ENCODE assay signal across 21 cellular contexts in the genomic region with DNA sequence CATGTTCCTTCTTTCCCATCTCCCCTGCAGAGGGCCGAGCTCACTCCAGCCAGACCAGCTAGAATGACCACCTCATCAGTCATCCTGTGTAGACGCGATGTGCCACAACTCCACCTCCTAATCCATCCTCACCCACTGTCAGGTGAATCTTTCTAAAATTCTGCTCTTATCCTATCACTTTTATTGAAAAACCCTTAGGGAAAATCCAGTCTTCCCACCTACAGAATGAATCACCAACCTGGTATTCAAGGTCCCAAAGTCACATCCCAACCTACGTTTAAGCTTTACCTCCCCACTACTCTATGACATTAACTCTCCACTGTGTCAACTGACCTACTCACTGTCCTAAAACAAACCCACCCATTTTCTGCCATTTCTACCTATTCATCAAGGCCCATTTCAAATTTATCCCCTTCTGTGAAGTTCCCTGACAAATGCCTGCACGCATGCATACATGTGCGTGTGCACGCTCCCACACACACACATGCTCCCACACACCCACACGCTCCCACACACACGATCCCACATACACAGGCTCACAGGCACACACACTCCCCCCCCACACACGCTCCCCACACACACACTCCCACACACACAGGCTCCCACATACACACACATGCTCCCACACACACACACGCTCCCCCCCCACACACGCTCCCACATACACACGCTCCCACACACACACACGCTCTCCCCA.
"Had no signal": no experiment of that assay in that cellular context is flagged by ENCODE, and none has a peak within 500 bp of the region (broad histone marks: within the 10 kb centered on the region; RNA-seq: fewer than 3 reads in every experiment).

No MANE protein-coding gene starts in this region.

- H3K9me3 ChIP-seq: ovary, psoas muscle, sigmoid colon, thyroid gland, upper lobe of right lung, uterus had no signal

- H3K27me3 ChIP-seq: ovary, sigmoid colon, stomach, thyroid gland, upper lobe of right lung, uterus had no signal

- H3K27me3 Mint-ChIP-seq: naive thymus-derived CD8-positive, alpha-beta T cell had no signal

- H3K36me3 ChIP-seq: ovary, sigmoid colon, stomach, thyroid gland, upper lobe of right lung, uterus had no signal

- H3K4me3 ChIP-seq: ovary, psoas muscle, sigmoid colon, stomach, thyroid gland, upper lobe of right lung, uterus had no signal

- H3K9me3 Mint-ChIP-seq: naive thymus-derived CD8-positive, alpha-beta T cell; stimulated activated effector memory CD8-positive, alpha-beta T cell treated with anti-CD3 and anti-CD28 coated beads, Interleukin-12 subunit alpha, Interleukin-12 subunit beta, amount 100 ng/mL, for 72 hours had no signal

- H3K4me1 ChIP-seq: psoas muscle, sigmoid colon, thyroid gland, upper lobe of right lung, uterus had no signal

- DNase-seq: cortex of kidney; head of caudate nucleus; mesendoderm; midbrain; naive thymus-derived CD8-positive, alpha-beta T cell; nephron progenitor cell; occipital lobe; ovary; posterior cingulate gyrus; psoas muscle; right cardiac atrium; sigmoid colon; stimulated activated CD4-positive, alpha-beta T cell treated with anti-CD3 and anti-CD28 coated beads, Interleukin-2, amount 100 ng/mL, for 24 hours; stimulated activated CD4-positive, alpha-beta T cell treated with anti-CD3 and anti-CD28 coated beads, Interleukin-4, amount 100 ng/mL, for 24 hours; stimulated activated naive CD4-positive, alpha-beta T cell treated with Interleukin-2 at 50 U/mL for 16 hours; stomach; thyroid gland; upper lobe of right lung; uterus had no signal

- H3K27ac ChIP-seq: ovary, psoas muscle, sigmoid colon, stomach, thyroid gland, upper lobe of right lung, uterus had no signal

- H3K4me1 Mint-ChIP-seq: naive thymus-derived CD8-positive, alpha-beta T cell; nephron progenitor cell; stimulated activated effector memory CD8-positive, alpha-beta T cell treated with anti-CD3 and anti-CD28 coated beads, Interleukin-12 subunit alpha, Interleukin-12 subunit beta, amount 100 ng/mL, for 72 hours had no signal

- H3K27ac Mint-ChIP-seq: nephron progenitor cell; stimulated activated effector memory CD8-positive, alpha-beta T cell treated with anti-CD3 and anti-CD28 coated beads, Interleukin-12 subunit alpha, Interleukin-12 subunit beta, amount 100 ng/mL, for 72 hours had no signal

- H3K36me3 Mint-ChIP-seq: stimulated activated effector memory CD8-positive, alpha-beta T cell treated with anti-CD3 and anti-CD28 coated beads, Interleukin-12 subunit alpha, Interleukin-12 subunit beta, amount 100 ng/mL, for 72 hours had no signal

- H3K4me3 Mint-ChIP-seq: naive thymus-derived CD8-positive, alpha-beta T cell; nephron progenitor cell; stimulated activated effector memory CD8-positive, alpha-beta T cell treated with anti-CD3 and anti-CD28 coated beads, Interleukin-12 subunit alpha, Interleukin-12 subunit beta, amount 100 ng/mL, for 72 hours had no signal

- ATAC-seq: left lobe of liver; naive thymus-derived CD8-positive, alpha-beta T cell; psoas muscle; right cardiac atrium; stimulated activated effector memory CD8-positive, alpha-beta T cell treated with anti-CD3 and anti-CD28 coated beads, Interleukin-12 subunit alpha, Interleukin-12 subunit beta, amount 100 ng/mL, for 72 hours; upper lobe of right lung had no signal
